1 cellular context compared by ENCODE assay signal in genomic region chr18:35747894-35748472, GRCh38.
TF ChIP-seq lines count a peak whose summit lies in the region.

No MANE protein-coding gene starts in this region.

TF ChIP-seq in GM23338, 12 proteins besides CTCF, POLR2A, EP300 and RAD21 (continued from another document):
- no peak for TF ChIP-seq REST (IDR thresholded peaks at IDR 0.05; ENCODE audit: unreplicated experiment)
- no peak for TF ChIP-seq ZNF331 (CRISPR knock-in tag; IDR thresholded peaks at IDR 0.05; ENCODE audit: low read depth)
- no peak for TF ChIP-seq POLR2AphosphoS5 (IDR thresholded peaks at IDR 0.05; ENCODE audit: low read depth)
- no peak for TF ChIP-seq ETS1 (IDR thresholded peaks at IDR 0.05)
- no peak for TF ChIP-seq STAT1 (IDR thresholded peaks at IDR 0.05; ENCODE audit: unreplicated experiment)
